In the genomic region with DNA sequence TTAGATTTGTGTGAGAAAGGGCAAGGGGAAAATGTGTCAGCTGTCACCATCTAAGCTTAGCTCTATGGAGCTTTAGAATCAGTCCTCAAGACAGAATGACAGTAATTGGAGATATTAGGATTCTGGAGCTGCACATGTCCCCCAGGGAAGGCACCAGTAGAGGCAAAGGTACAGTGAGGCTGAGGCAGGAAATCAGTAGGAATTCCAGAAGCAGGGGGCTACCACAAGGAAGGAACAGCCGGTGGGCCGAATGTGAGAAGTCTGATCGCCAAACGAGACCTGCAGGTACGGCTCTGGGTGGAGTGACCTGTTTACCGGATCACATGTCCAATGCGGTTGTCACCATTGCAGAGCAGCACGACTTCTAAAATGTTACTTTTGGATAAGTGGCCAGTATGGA, we compare ENCODE assay signal across 18 cellular contexts. TPM values are rescaled to one million over a fixed set of nuclear protein-coding genes. Genes with fewer than 3 reads are reported as not detected.
A peak's percentile ranks its signal among the peaks of the same experiment; 100 is the strongest.
DNase-seq lines count a peak whose midpoint lies in the region; ATAC-seq and TF ChIP-seq lines count a peak whose summit lies in the region.
"Had no signal": no experiment of that assay in that cellular context is flagged by ENCODE, and none has a peak within 500 bp of the region (broad histone marks: within the 10 kb centered on the region; RNA-seq: fewer than 3 reads in every experiment).

No MANE protein-coding gene starts in this region.

- TF ChIP-seq RAD21 in SK-N-SH (IDR thresholded peaks at IDR 0.05; ENCODE audit: low read length) = no peak

- H3K9me3 ChIP-seq in SK-N-SH (no peaks in the 10 kb centered on the region), upper lobe of left lung (no peaks in the 10 kb centered on the region)
- H3K9me3 ChIP-seq: HAP-1 had no signal

- H3K27ac ChIP-seq in SK-N-SH (ENCODE audit: low read depth in 2 of 2, low read length in 1 of 2) (peak overlapping the region in 1 of 2 experiments; percentile 39; a peak in 2 of 4 replicates), upper lobe of left lung (no peak overlapping the region)

- H3K36me3 ChIP-seq in SK-N-SH (replicated peaks in 1 of 2; ENCODE audit: control insufficient read depth in 1 of 2, insufficient read depth in 2 of 2, low read length in 1 of 2) (peaks cover 0 to 11% of the 10 kb centered on the region in 2 experiments), upper lobe of left lung (no peaks in the 10 kb centered on the region)
- H3K36me3 ChIP-seq: HAP-1 had no signal

- H3K36me3 Mint-ChIP-seq in brain (peaks cover 11% of the 10 kb centered on the region), nephron (ENCODE audit: low read depth) (peaks cover 11% of the 10 kb centered on the region)

- H3K27ac Mint-ChIP-seq in brain (peak overlapping the region in 3 of 5 experiments; percentile 40 to 87 (median 70)), nephron (peak overlapping the region in 2 of 3 experiments; percentile 4 to 10)

- no peaks in the 10 kb centered on the region for H3K9me2 ChIP-seq in SK-N-SH

- H3K4me1 ChIP-seq in SK-N-SH (ENCODE audit: control insufficient read depth in 1 of 2, insufficient read depth in 2 of 2, low read depth in 1 of 2, low read length in 1 of 2) (peaks cover 0 to 27% of the 10 kb centered on the region in 2 experiments; a peak in 2 of 4 replicates), upper lobe of left lung (no peaks in the 10 kb centered on the region)

- H3K9me3 Mint-ChIP-seq in brain = peaks cover 0 to 10% (median 5%) of the 10 kb centered on the region in 5 experiments
- H3K9me3 Mint-ChIP-seq in nephron = peaks cover 5% of the 10 kb centered on the region

- CTCF ChIA-PET in SK-N-SH (lab: Yijun Ruan, JAX) = interaction anchor here (0.7 to 2.4 kb wide), 4 partner anchors 10 to 180 kb away, joined by 3 to 8 read pairs (median 4); no protein-coding TSS in a partner anchor

- H3K27me3 ChIP-seq in SK-N-SH (ENCODE audit: insufficient read depth) (no peaks in the 10 kb centered on the region), upper lobe of left lung (no peaks in the 10 kb centered on the region)

- H3K79me2 ChIP-seq in SK-N-SH (ENCODE audit: insufficient read depth) = peaks cover 83% of the 10 kb centered on the region

- POLR2A ChIA-PET in SK-N-SH (lab: Yijun Ruan, JAX) = interaction anchor here (0.6 kb wide), 1 partner anchor 426 kb away, joined by 4 read pairs; no protein-coding TSS in a partner anchor

- H3K9ac ChIP-seq in SK-N-SH = no peak overlapping the region

- DNase-seq in SK-N-SH = no peak
- DNase-seq in NCI-H2107 treated with DMSO at 0.1 percent for 48 hours (lab: John Stamatoyannopoulos, UW; ENCODE audit: unreplicated experiment) = no peak
- DNase-seq in upper lobe of left lung = no peak
- no peak for DNase-seq in NCI-H187 treated with DMSO at 0.1 percent for 48 hours (lab: John Stamatoyannopoulos, UW)
- DNase-seq: Calu3, DMS79 treated with DMSO at 0.1 percent for 48 hours, GOT3, MV-4-11, NCI-H1105, NCI-H1436 treated with DMSO at 0.1 percent for 48 hours, NCI-H1930, NCI-H2107, NCI-H2227 treated with DMSO at 0.1 percent for 48 hours had no signal

- H3F3A ChIP-seq in SK-N-SH (replicated peaks; ENCODE audit: insufficient read depth) = no peaks in the 10 kb centered on the region

- no peaks in the 10 kb centered on the region for H3K27me3 Mint-ChIP-seq in brain
- no peaks in the 10 kb centered on the region for H3K27me3 Mint-ChIP-seq in nephron (ENCODE audit: low read depth)

- WGBS in SK-N-SH (ENCODE audit: low lambda C conversion rate) = 91% methylated on average over 8 of the region's 8 CpGs
- WGBS in upper lobe of left lung, 2 donors = 77 to 84% methylated on average over 8 of the region's 8 CpGs

- no peak overlapping the region for H3K4me2 ChIP-seq in SK-N-SH

- TF ChIP-seq EP300 in SK-N-SH (IDR thresholded peaks at IDR 0.05; ENCODE audit: borderline replicate concordance in 1 of 2, low read depth in 1 of 2, low read length in 1 of 2) (no peak), upper lobe of left lung (IDR thresholded peaks at IDR 0.05) (no peak)

- H3K4me3 ChIP-seq in SK-N-SH (ENCODE audit: low read depth in 2 of 2, low read length in 1 of 2) = no peak overlapping the region
- H3K4me3 ChIP-seq in upper lobe of left lung = no peak overlapping the region
- H3K4me3 ChIP-seq: HAP-1, K562 had no signal

- ATAC-seq in SK-N-SH treated with all-trans-retinoic acid at 6 μM for 48 hours = no peak
- ATAC-seq in upper lobe of left lung (ENCODE audit: low FRiP score in 2 of 2) = no peak
- ATAC-seq: K562 had no signal

- H3K4me1 Mint-ChIP-seq in brain (peaks cover 69% of the 10 kb centered on the region), nephron (peaks cover 46% of the 10 kb centered on the region)

- peak overlapping the region in 2 of 5 experiments; percentile 12 to 20 for H3K4me3 Mint-ChIP-seq in brain
- no peak overlapping the region for H3K4me3 Mint-ChIP-seq in nephron

- TF ChIP-seq CTCF in SK-N-SH (IDR thresholded peaks at IDR 0.05) = no peak
- no peak for TF ChIP-seq CTCF in brain (conservative IDR thresholded peaks at IDR 0.05)
- no peak for TF ChIP-seq CTCF in nephron (IDR thresholded peaks at IDR 0.05; ENCODE audit: unreplicated experiment in 3 of 3)
- TF ChIP-seq CTCF in upper lobe of left lung (IDR thresholded peaks at IDR 0.05) = no peak

- TF ChIP-seq POLR2A in upper lobe of left lung (IDR thresholded peaks at IDR 0.05) = no peak

- H4K20me1 ChIP-seq in SK-N-SH (ENCODE audit: insufficient read depth) = no peaks in the 10 kb centered on the region

- no peak overlapping the region for H2AFZ ChIP-seq in SK-N-SH (ENCODE audit: low read depth)

TF ChIP-seq in SK-N-SH, 30 proteins besides CTCF, POLR2A, EP300 and RAD21 (continues in another document):
- TF ChIP-seq RCOR1 (IDR thresholded peaks at IDR 0.05; ENCODE audit: low read length) = no peak
- TF ChIP-seq, protein P1, sequence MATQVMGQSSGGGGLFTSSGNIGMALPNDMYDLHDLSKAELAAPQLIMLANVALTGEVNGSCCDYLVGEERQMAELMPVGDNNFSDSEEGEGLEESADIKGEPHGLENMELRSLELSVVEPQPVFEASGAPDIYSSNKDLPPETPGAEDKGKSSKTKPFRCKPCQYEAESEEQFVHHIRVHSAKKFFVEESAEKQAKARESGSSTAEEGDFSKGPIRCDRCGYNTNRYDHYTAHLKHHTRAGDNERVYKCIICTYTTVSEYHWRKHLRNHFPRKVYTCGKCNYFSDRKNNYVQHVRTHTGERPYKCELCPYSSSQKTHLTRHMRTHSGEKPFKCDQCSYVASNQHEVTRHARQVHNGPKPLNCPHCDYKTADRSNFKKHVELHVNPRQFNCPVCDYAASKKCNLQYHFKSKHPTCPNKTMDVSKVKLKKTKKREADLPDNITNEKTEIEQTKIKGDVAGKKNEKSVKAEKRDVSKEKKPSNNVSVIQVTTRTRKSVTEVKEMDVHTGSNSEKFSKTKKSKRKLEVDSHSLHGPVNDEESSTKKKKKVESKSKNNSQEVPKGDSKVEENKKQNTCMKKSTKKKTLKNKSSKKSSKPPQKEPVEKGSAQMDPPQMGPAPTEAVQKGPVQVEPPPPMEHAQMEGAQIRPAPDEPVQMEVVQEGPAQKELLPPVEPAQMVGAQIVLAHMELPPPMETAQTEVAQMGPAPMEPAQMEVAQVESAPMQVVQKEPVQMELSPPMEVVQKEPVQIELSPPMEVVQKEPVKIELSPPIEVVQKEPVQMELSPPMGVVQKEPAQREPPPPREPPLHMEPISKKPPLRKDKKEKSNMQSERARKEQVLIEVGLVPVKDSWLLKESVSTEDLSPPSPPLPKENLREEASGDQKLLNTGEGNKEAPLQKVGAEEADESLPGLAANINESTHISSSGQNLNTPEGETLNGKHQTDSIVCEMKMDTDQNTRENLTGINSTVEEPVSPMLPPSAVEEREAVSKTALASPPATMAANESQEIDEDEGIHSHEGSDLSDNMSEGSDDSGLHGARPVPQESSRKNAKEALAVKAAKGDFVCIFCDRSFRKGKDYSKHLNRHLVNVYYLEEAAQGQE (IDR thresholded peaks at IDR 0.05; ENCODE audit: low read depth, low read length) = no peak

TF ChIP-seq in SK-N-SH treated with all-trans-retinoic acid at 6 μM for 48 hours, 23 proteins besides CTCF, POLR2A, EP300 and RAD21:
- TF ChIP-seq ZNF70 (CRISPR knock-in tag; IDR thresholded peaks at IDR 0.05) (no peak), ZNF565 (CRISPR knock-in tag; conservative IDR thresholded peaks at IDR 0.05; ENCODE audit: low read depth) (no peak), ESRRG (CRISPR knock-in tag; IDR thresholded peaks at IDR 0.05) (no peak), CSDC2 (CRISPR knock-in tag; IDR thresholded peaks at IDR 0.05) (no peak), ZFP3 (CRISPR knock-in tag; IDR thresholded peaks at IDR 0.05) (no peak), TOX (CRISPR knock-in tag; IDR thresholded peaks at IDR 0.05; ENCODE audit: borderline replicate concordance) (no peak), SNAI2 (CRISPR knock-in tag; IDR thresholded peaks at IDR 0.05) (no peak), OSR1 (CRISPR knock-in tag; IDR thresholded peaks at IDR 0.05) (no peak), ZNF8 (CRISPR knock-in tag; IDR thresholded peaks at IDR 0.05) (no peak), BACH2 (CRISPR knock-in tag; IDR thresholded peaks at IDR 0.05; ENCODE audit: borderline replicate concordance) (no peak), ISL1 (CRISPR knock-in tag; IDR thresholded peaks at IDR 0.05) (no peak), GLIS3 (CRISPR knock-in tag; IDR thresholded peaks at IDR 0.05) (no peak), TCF4 (CRISPR knock-in tag; IDR thresholded peaks at IDR 0.05; ENCODE audit: borderline replicate concordance) (no peak)

RNA-seq across cellular contexts. Expression of a gene that starts 52.6 kb away (rescaled TPM):
- polyA plus RNA-seq in SK-N-SH (2012; rRNA removed) = 5.8 and 8.8 TPM in 2 replicates
- 7.7 and 8.0 TPM in 2 replicates for polyA plus RNA-seq in SK-N-SH (2012; cell fraction: cytosol; rRNA removed)
- 17.7 and 23.3 TPM in 2 replicates for polyA plus RNA-seq in SK-N-SH (2012; cell fraction: nucleus; rRNA removed)
- 3.0 TPM for polyA plus RNA-seq in brain (ENCODE audit: insufficient read depth, low read depth, low replicate concordance)
- 1 to 10 TPM in 5 of 6 donors, under 1 TPM in 1; 0.46 to 2.1 (median 1.4) TPM for total RNA-seq in upper lobe of left lung
- polyA plus RNA-seq: K562 had no signal
